In genomic region chr4:136918772-136919171, GRCh38 we compare ENCODE assay signal across 15 cellular contexts.
A peak's percentile ranks its signal among the peaks of the same experiment; 100 is the strongest.
DNase-seq lines count a peak whose midpoint lies in the region; ATAC-seq and TF ChIP-seq lines count a peak whose summit lies in the region.
"Had no signal": no experiment of that assay in that cellular context is flagged by ENCODE, and none has a peak within 500 bp of the region (broad histone marks: within the 10 kb centered on the region; RNA-seq: fewer than 3 reads in every experiment).

No MANE protein-coding gene starts in this region.

- no peaks in the 10 kb centered on the region for H3F3A ChIP-seq in PC-3 (ENCODE audit: low read length, unreplicated experiment)

- CTCF ChIA-PET in PC-3 (lab: Charles Lee): no interaction called here

- no peaks in the 10 kb centered on the region for H3K9me2 ChIP-seq in PC-3 (replicated peaks; ENCODE audit: low read length)

- H3K4me2 ChIP-seq in PC-3 (ENCODE audit: low read length): no peak overlapping the region

- intact Hi-C loops in PC-3 (cut with micrococcal nuclease): no loop called here
- intact Hi-C loops in posterior vena cava (cut with DNase I): no loop called here

- no peak overlapping the region for H3K9ac ChIP-seq in PC-3 (ENCODE audit: low read length)

- no peaks in the 10 kb centered on the region for H3K27me3 ChIP-seq in PC-3 (ENCODE audit: low read length)

- H2AFZ ChIP-seq in PC-3 (ENCODE audit: low read length): no peak overlapping the region

- no TSS peak for BruUV-seq in PC-3 (replicated peaks; lab: Mats Ljungman, UMichigan)

- DNase-seq in COLO668 (lab: John Stamatoyannopoulos, UW; ENCODE audit: unreplicated experiment) (peak; percentile 22), PC-3 (peak; percentile 11), glomerular visceral epithelial cell (ENCODE audit: extremely low spot score) (peak; percentile 69), posterior vena cava (ENCODE audit: low spot score) (peak; percentile 63), NCI-H2029 treated with DMSO at 0.1 percent for 48 hours (lab: John Stamatoyannopoulos, UW) (no peak), DMS79 treated with DMSO at 0.1 percent for 48 hours (lab: John Stamatoyannopoulos, UW) (no peak)
- DNase-seq: GDM1, KBM-7, MV-4-11, NCI-H187, NCI-H226, NCI-H82 had no signal

- no peaks in the 10 kb centered on the region for H3K79me2 ChIP-seq in PC-3 (ENCODE audit: low read length)

- ATAC-seq in PC-3 (no peak), GM18861 (IDR thresholded peaks at IDR 0.05; ENCODE audit: unreplicated experiment) (no peak), GM19023 (IDR thresholded peaks at IDR 0.05; ENCODE audit: unreplicated experiment) (no peak)

- no peaks in the 10 kb centered on the region for H4K20me1 ChIP-seq in PC-3 (ENCODE audit: low read length)

- POLR2A ChIA-PET in PC-3 (lab: Charles Lee; ENCODE audit: unreplicated experiment): no interaction called here

- no peaks in the 10 kb centered on the region for H3K36me3 ChIP-seq in PC-3 (ENCODE audit: low read depth, low read length)

- no peaks in the 10 kb centered on the region for H3K4me1 ChIP-seq in PC-3 (ENCODE audit: insufficient read depth, low read length)

- no peaks in the 10 kb centered on the region for H3K9me3 ChIP-seq in PC-3 (ENCODE audit: low read length)

- no peak overlapping the region for H3K27ac ChIP-seq in PC-3 (ENCODE audit: low read length)
- H3K27ac ChIP-seq: 22Rv1 had no signal

- TF ChIP-seq CTCF in PC-3 (conservative IDR thresholded peaks at IDR 0.05; ENCODE audit: low read depth, low read length): no peak

- H3K4me3 ChIP-seq in PC-3 (ENCODE audit: low read length): no peak overlapping the region

Comparison
In these comparisons a context has a peak if more than half of its experiments do, and no peak if none do; other contexts are left out.
1. DNase-seq: peak in COLO668 (single experiment), PC-3 (single experiment), glomerular visceral epithelial cell (single experiment) and posterior vena cava (single experiment); none in NCI-H2029 treated with DMSO at 0.1 percent for 48 hours (single experiment) and DMS79 treated with DMSO at 0.1 percent for 48 hours (single experiment).